In the genomic region with DNA sequence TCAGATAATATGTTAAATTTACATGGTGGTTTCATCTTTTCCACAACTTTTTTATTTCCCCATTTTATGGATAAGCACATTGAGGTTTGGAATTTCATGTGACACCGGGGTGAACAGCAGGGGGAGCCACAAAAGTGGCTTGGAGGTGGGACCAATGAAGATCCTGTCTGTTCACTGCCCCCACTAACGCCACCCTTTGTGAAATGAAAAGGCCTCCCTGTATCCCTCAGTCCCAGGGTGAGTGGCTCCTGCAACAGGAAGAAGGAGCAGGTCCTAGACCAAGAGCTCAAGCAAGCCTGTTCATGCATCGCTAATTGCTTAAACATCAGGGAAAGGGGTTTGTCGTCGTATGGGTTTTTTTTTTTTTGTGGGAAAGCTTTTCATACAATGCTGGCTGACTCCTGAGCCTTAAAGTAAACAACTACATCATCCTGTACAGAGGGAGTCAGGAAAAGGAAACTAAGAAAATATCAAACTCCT, we compare ENCODE assay signal across 11 cellular contexts.
DNase-seq lines count a peak whose midpoint lies in the region; ATAC-seq and TF ChIP-seq lines count a peak whose summit lies in the region.
"Had no signal": no experiment of that assay in that cellular context is flagged by ENCODE, and none has a peak within 500 bp of the region (broad histone marks: within the 10 kb centered on the region; RNA-seq: fewer than 3 reads in every experiment).

No MANE protein-coding gene starts in this region.

- peaks cover 4% of the 10 kb centered on the region for H3K27me3 Mint-ChIP-seq in endothelial cell (ENCODE audit: unreplicated experiment)
- H3K27me3 Mint-ChIP-seq in nephron (ENCODE audit: low read depth): peaks cover 4% of the 10 kb centered on the region

- H3K36me3 Mint-ChIP-seq in endothelial cell (ENCODE audit: low read depth, unreplicated experiment) (peaks cover 11% of the 10 kb centered on the region), nephron (ENCODE audit: low read depth) (no peaks in the 10 kb centered on the region)

- no peaks in the 10 kb centered on the region for H3K9me3 ChIP-seq in uterus
- H3K9me3 ChIP-seq: sigmoid colon had no signal

- no peak for TF ChIP-seq POLR2A in uterus (IDR thresholded peaks at IDR 0.05)

- H3K36me3 ChIP-seq in GM06990 (ENCODE audit: control insufficient read depth, insufficient read depth, low read length): no peaks in the 10 kb centered on the region
- no peaks in the 10 kb centered on the region for H3K36me3 ChIP-seq in uterus

- no peaks in the 10 kb centered on the region for H3K9me3 Mint-ChIP-seq in endothelial cell (ENCODE audit: unreplicated experiment)
- H3K9me3 Mint-ChIP-seq in nephron: peaks cover under 1% of the 10 kb centered on the region

- no peak for DNase-seq in GM06990 (ENCODE audit: extremely low read depth, insufficient read length)
- peak; percentile 29 for DNase-seq in NCI-H2029 (lab: John Stamatoyannopoulos, UW)
- DNase-seq in endothelial cell (ENCODE audit: low spot score): peak; percentile 54
- no peak for DNase-seq in HT-29 (ENCODE audit: low spot score)
- DNase-seq in uterus: no peak
- DNase-seq: KBM-7, sigmoid colon had no signal

- intact Hi-C loops in uterus (cut with DNase I; ENCODE audit: low total_unique reads): no loop called here

- H3K4me3 ChIP-seq in GM06990 (replicated peaks; ENCODE audit: low read depth, low read length): no peak overlapping the region
- H3K4me3 ChIP-seq in uterus: no peak overlapping the region
- H3K4me3 ChIP-seq: hepatocyte, sigmoid colon had no signal

- H3K4me1 ChIP-seq in uterus: no peaks in the 10 kb centered on the region

- H3K4me1 Mint-ChIP-seq in endothelial cell (ENCODE audit: unreplicated experiment) (peaks cover 52% of the 10 kb centered on the region), nephron (peaks cover 10% of the 10 kb centered on the region)

- peak overlapping the region; percentile 99 for H3K27ac Mint-ChIP-seq in endothelial cell (ENCODE audit: unreplicated experiment)
- peak overlapping the region in 2 of 3 experiments; percentile 18 to 19 for H3K27ac Mint-ChIP-seq in nephron

- no peaks in the 10 kb centered on the region for H3K27me3 ChIP-seq in GM06990 (replicated peaks; ENCODE audit: control insufficient read depth, insufficient read depth, low read length)
- H3K27me3 ChIP-seq in uterus: no peaks in the 10 kb centered on the region
- H3K27me3 ChIP-seq: hepatocyte, sigmoid colon had no signal

- no peak overlapping the region for H3K4me3 Mint-ChIP-seq in endothelial cell (ENCODE audit: unreplicated experiment)
- H3K4me3 Mint-ChIP-seq in nephron: no peak overlapping the region

- ATAC-seq in HG03571 (IDR thresholded peaks at IDR 0.05; ENCODE audit: unreplicated experiment): no peak
- ATAC-seq in HG02571 (IDR thresholded peaks at IDR 0.05; ENCODE audit: unreplicated experiment): no peak

- TF ChIP-seq CTCF in GM06990 (IDR thresholded peaks at IDR 0.05; ENCODE audit: insufficient read depth, low read length, poor library complexity, severe bottlenecking) (peak; percentile 33), endothelial cell (IDR thresholded peaks at IDR 0.05; ENCODE audit: unreplicated experiment) (peak; percentile 49), nephron (IDR thresholded peaks at IDR 0.05; ENCODE audit: unreplicated experiment in 3 of 3) (no peak), uterus (IDR thresholded peaks at IDR 0.05) (no peak)

- no peak overlapping the region for H3K27ac ChIP-seq in uterus
- H3K27ac ChIP-seq: hepatocyte had no signal

Comparison
In these comparisons a context has a peak if more than half of its experiments do, and no peak if none do; other contexts are left out.
1. DNase-seq: peak in NCI-H2029 (single experiment) and endothelial cell (single experiment); none in GM06990 (single experiment), HT-29 (single experiment) and uterus (0 of 2).
2. CTCF ChIP-seq: peak in GM06990 (single experiment) and endothelial cell (single experiment); none in nephron (0 of 3) and uterus (0 of 4).